ENCODE assay signal across 1 cellular context in the genomic region with DNA sequence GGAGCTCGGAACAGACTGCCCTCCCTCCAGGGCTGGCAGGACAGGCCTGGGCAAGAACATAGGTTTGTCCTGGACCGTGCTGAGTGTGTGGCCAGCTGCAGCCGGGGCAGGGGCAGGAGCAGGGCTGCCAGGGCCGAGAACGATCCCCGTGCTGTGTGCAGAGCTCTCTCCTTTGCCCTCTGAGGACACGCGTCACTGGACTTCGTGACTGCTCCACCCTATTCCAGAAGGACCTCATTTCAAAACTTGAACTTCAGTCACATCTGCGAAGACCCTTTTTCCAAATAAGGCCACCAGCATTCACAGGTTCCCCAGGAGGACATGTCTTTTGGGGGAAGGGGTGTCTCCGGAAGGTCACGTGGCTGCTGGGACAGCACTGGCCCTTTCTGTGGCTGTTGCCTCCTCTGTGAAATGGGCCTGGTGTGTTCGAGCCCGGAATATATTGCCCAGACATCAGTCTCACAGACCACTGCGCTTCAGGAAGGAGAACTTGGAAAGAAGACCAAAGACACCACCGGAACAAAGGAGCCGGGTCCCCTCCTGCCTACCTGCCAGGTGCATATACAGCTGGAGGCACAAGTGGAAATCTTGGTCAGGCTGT.
A peak's percentile ranks its signal among the peaks of the same experiment; 100 is the strongest.
TF ChIP-seq lines count a peak whose summit lies in the region.

No MANE protein-coding gene starts in this region.

TF ChIP-seq in HepG2, 621 proteins besides CTCF, POLR2A, EP300 and RAD21 (continued from another document and continues in another):
- TF ChIP-seq, protein P1, sequence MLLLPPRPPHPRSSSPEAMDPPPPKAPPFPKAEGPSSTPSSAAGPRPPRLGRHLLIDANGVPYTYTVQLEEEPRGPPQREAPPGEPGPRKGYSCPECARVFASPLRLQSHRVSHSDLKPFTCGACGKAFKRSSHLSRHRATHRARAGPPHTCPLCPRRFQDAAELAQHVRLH (CRISPR knock-in tag; IDR thresholded peaks at IDR 0.05; ENCODE audit: borderline replicate concordance, low read depth), result no peak
- no peak for TF ChIP-seq NCOA2 (CRISPR knock-in tag; IDR thresholded peaks at IDR 0.05)
- TF ChIP-seq ZNF782 (CRISPR knock-in tag; IDR thresholded peaks at IDR 0.05; ENCODE audit: borderline replicate concordance), result no peak
- TF ChIP-seq, protein P2, sequence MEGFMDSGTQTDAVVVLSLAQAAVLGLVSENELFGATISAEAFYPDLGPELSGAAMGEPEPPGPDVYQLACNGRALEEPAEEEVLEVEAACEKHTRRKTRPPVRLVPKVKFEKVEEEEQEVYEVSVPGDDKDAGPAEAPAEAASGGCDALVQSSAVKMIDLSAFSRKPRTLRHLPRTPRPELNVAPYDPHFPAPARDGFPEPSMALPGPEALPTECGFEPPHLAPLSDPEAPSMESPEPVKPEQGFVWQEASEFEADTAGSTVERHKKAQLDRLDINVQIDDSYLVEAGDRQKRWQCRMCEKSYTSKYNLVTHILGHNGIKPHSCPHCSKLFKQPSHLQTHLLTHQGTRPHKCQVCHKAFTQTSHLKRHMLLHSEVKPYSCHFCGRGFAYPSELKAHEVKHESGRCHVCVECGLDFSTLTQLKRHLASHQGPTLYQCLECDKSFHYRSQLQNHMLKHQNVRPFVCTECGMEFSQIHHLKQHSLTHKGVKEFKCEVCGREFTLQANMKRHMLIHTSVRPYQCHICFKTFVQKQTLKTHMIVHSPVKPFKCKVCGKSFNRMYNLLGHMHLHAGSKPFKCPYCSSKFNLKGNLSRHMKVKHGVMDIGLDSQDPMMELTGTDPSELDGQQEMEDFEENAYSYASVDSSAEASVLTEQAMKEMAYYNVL (CRISPR knock-in tag; IDR thresholded peaks at IDR 0.05; ENCODE audit: borderline replicate concordance), result no peak
- no peak for TF ChIP-seq ZNF878 (CRISPR knock-in tag; IDR thresholded peaks at IDR 0.05)
- TF ChIP-seq HNF4A (CRISPR knock-in tag; IDR thresholded peaks at IDR 0.05), result 0 out of 2 replicates have a peak, but pooled peaks have one; percentile 24
- no peak for TF ChIP-seq PTBP1 (IDR thresholded peaks at IDR 0.05; ENCODE audit: low read depth, low read length, poor library complexity, severe bottlenecking)
- TF ChIP-seq, protein P3, sequence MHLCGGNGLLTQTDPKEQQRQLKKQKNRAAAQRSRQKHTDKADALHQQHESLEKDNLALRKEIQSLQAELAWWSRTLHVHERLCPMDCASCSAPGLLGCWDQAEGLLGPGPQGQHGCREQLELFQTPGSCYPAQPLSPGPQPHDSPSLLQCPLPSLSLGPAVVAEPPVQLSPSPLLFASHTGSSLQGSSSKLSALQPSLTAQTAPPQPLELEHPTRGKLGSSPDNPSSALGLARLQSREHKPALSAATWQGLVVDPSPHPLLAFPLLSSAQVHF (CRISPR knock-in tag; IDR thresholded peaks at IDR 0.05), result no peak
- no peak for TF ChIP-seq ZFY (CRISPR knock-in tag; IDR thresholded peaks at IDR 0.05)
- no peak for TF ChIP-seq AKAP8 (CRISPR knock-in tag; IDR thresholded peaks at IDR 0.05)
- no peak; the same call in 1 of the 2 replicates for TF ChIP-seq ZNF629 (CRISPR knock-in tag; conservative IDR thresholded peaks at IDR 0.05)
- TF ChIP-seq ISL2 (CRISPR knock-in tag; IDR thresholded peaks at IDR 0.05), result no peak
- TF ChIP-seq MYC (CRISPR knock-in tag; IDR thresholded peaks at IDR 0.05; ENCODE audit: borderline replicate concordance), result no peak
- TF ChIP-seq SP2 (CRISPR knock-in tag; IDR thresholded peaks at IDR 0.05), result no peak
- TF ChIP-seq POLR2G (IDR thresholded peaks at IDR 0.05; ENCODE audit: low read depth, low read length), result peak; percentile 7; the same call in 1 of the 2 replicates
- TF ChIP-seq FOXP1 (IDR thresholded peaks at IDR 0.05), result no peak
- no peak for TF ChIP-seq FOXP1 (CRISPR knock-in tag; IDR thresholded peaks at IDR 0.05)
- TF ChIP-seq RFX5 (IDR thresholded peaks at IDR 0.05; ENCODE audit: low read depth, low read length), result no peak
- TF ChIP-seq DNMT1 (CRISPR knock-in tag; IDR thresholded peaks at IDR 0.05), result no peak
- TF ChIP-seq, protein P4, sequence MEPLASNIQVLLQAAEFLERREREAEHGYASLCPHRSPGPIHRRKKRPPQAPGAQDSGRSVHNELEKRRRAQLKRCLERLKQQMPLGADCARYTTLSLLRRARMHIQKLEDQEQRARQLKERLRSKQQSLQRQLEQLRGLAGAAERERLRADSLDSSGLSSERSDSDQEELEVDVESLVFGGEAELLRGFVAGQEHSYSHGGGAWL (CRISPR knock-in tag; IDR thresholded peaks at IDR 0.05), result no peak
- no peak for TF ChIP-seq MXI1 (IDR thresholded peaks at IDR 0.05; ENCODE audit: borderline replicate concordance, low read depth, low read length)
- TF ChIP-seq NRL (CRISPR knock-in tag; IDR thresholded peaks at IDR 0.05; ENCODE audit: borderline replicate concordance), result peak; percentile 43; the same call in 1 of the 2 replicates
- TF ChIP-seq, protein P5, sequence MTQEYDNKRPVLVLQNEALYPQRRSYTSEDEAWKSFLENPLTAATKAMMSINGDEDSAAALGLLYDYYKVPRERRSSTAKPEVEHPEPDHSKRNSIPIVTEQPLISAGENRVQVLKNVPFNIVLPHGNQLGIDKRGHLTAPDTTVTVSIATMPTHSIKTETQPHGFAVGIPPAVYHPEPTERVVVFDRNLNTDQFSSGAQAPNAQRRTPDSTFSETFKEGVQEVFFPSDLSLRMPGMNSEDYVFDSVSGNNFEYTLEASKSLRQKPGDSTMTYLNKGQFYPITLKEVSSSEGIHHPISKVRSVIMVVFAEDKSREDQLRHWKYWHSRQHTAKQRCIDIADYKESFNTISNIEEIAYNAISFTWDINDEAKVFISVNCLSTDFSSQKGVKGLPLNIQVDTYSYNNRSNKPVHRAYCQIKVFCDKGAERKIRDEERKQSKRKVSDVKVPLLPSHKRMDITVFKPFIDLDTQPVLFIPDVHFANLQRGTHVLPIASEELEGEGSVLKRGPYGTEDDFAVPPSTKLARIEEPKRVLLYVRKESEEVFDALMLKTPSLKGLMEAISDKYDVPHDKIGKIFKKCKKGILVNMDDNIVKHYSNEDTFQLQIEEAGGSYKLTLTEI (CRISPR knock-in tag; conservative IDR thresholded peaks at IDR 0.05), result no peak
- TF ChIP-seq POLR2AphosphoS2 (IDR thresholded peaks at IDR 0.05; ENCODE audit: low read depth, low read length), result 0 out of 2 replicates have a peak, but pooled peaks have one; percentile 28
- TF ChIP-seq, protein P6, sequence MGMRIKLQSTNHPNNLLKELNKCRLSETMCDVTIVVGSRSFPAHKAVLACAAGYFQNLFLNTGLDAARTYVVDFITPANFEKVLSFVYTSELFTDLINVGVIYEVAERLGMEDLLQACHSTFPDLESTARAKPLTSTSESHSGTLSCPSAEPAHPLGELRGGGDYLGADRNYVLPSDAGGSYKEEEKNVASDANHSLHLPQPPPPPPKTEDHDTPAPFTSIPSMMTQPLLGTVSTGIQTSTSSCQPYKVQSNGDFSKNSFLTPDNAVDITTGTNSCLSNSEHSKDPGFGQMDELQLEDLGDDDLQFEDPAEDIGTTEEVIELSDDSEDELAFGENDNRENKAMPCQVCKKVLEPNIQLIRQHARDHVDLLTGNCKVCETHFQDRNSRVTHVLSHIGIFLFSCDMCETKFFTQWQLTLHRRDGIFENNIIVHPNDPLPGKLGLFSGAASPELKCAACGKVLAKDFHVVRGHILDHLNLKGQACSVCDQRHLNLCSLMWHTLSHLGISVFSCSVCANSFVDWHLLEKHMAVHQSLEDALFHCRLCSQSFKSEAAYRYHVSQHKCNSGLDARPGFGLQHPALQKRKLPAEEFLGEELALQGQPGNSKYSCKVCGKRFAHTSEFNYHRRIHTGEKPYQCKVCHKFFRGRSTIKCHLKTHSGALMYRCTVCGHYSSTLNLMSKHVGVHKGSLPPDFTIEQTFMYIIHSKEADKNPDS (CRISPR knock-in tag; IDR thresholded peaks at IDR 0.05), result no peak
- no peak for TF ChIP-seq REXO4 (CRISPR knock-in tag; IDR thresholded peaks at IDR 0.05; ENCODE audit: borderline replicate concordance)
- no peak for TF ChIP-seq ASH2L (IDR thresholded peaks at IDR 0.05; ENCODE audit: insufficient read length, low read depth, low read length)
- TF ChIP-seq, protein P7, sequence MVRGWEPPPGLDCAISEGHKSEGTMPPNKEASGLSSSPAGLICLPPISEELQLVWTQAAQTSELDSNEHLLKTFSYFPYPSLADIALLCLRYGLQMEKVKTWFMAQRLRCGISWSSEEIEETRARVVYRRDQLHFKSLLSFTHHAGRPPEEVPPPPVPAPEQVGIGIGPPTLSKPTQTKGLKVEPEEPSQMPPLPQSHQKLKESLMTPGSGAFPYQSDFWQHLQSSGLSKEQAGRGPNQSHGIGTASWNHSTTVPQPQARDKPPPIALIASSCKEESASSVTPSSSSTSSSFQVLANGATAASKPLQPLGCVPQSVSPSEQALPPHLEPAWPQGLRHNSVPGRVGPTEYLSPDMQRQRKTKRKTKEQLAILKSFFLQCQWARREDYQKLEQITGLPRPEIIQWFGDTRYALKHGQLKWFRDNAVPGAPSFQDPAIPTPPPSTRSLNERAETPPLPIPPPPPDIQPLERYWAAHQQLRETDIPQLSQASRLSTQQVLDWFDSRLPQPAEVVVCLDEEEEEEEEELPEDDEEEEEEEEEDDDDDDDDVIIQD (CRISPR knock-in tag; IDR thresholded peaks at IDR 0.05; ENCODE audit: low read depth), result no peak
- no peak for TF ChIP-seq ZNF350 (CRISPR knock-in tag; IDR thresholded peaks at IDR 0.05; ENCODE audit: borderline replicate concordance, low read depth)
- TF ChIP-seq ZSCAN30 (CRISPR knock-in tag; IDR thresholded peaks at IDR 0.05), result no peak
- TF ChIP-seq, protein P8, sequence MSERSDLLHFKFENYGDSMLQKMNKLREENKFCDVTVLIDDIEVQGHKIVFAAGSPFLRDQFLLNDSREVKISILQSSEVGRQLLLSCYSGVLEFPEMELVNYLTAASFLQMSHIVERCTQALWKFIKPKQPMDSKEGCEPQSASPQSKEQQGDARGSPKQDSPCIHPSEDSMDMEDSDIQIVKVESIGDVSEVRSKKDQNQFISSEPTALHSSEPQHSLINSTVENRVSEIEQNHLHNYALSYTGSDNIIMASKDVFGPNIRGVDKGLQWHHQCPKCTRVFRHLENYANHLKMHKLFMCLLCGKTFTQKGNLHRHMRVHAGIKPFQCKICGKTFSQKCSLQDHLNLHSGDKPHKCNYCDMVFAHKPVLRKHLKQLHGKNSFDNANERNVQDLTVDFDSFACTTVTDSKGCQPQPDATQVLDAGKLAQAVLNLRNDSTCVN (CRISPR knock-in tag; IDR thresholded peaks at IDR 0.05; ENCODE audit: borderline replicate concordance), result no peak
- 0 out of 2 replicates have a peak, but pooled peaks have one; percentile 58 for TF ChIP-seq GPN1 (CRISPR knock-in tag; IDR thresholded peaks at IDR 0.05; ENCODE audit: borderline replicate concordance)
- TF ChIP-seq RAD51 (IDR thresholded peaks at IDR 0.05; ENCODE audit: borderline replicate concordance), result no peak
- no peak for TF ChIP-seq ZBTB1 (CRISPR knock-in tag; IDR thresholded peaks at IDR 0.05; ENCODE audit: borderline replicate concordance)
- TF ChIP-seq, protein P9, sequence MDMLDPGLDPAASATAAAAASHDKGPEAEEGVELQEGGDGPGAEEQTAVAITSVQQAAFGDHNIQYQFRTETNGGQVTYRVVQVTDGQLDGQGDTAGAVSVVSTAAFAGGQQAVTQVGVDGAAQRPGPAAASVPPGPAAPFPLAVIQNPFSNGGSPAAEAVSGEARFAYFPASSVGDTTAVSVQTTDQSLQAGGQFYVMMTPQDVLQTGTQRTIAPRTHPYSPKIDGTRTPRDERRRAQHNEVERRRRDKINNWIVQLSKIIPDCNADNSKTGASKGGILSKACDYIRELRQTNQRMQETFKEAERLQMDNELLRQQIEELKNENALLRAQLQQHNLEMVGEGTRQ (IDR thresholded peaks at IDR 0.05; ENCODE audit: low read depth, low read length), result no peak
- TF ChIP-seq, protein P9 (CRISPR knock-in tag; IDR thresholded peaks at IDR 0.05; ENCODE audit: borderline replicate concordance), result no peak
- TF ChIP-seq, protein P10, sequence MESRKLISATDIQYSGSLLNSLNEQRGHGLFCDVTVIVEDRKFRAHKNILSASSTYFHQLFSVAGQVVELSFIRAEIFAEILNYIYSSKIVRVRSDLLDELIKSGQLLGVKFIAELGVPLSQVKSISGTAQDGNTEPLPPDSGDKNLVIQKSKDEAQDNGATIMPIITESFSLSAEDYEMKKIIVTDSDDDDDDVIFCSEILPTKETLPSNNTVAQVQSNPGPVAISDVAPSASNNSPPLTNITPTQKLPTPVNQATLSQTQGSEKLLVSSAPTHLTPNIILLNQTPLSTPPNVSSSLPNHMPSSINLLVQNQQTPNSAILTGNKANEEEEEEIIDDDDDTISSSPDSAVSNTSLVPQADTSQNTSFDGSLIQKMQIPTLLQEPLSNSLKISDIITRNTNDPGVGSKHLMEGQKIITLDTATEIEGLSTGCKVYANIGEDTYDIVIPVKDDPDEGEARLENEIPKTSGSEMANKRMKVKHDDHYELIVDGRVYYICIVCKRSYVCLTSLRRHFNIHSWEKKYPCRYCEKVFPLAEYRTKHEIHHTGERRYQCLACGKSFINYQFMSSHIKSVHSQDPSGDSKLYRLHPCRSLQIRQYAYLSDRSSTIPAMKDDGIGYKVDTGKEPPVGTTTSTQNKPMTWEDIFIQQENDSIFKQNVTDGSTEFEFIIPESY (CRISPR knock-in tag; IDR thresholded peaks at IDR 0.05), result no peak
- TF ChIP-seq, protein P11, sequence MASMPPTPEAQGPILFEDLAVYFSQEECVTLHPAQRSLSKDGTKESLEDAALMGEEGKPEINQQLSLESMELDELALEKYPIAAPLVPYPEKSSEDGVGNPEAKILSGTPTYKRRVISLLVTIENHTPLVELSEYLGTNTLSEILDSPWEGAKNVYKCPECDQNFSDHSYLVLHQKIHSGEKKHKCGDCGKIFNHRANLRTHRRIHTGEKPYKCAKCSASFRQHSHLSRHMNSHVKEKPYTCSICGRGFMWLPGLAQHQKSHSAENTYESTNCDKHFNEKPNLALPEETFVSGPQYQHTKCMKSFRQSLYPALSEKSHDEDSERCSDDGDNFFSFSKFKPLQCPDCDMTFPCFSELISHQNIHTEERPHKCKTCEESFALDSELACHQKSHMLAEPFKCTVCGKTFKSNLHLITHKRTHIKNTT (CRISPR knock-in tag; IDR thresholded peaks at IDR 0.05), result no peak
- TF ChIP-seq, protein P12, sequence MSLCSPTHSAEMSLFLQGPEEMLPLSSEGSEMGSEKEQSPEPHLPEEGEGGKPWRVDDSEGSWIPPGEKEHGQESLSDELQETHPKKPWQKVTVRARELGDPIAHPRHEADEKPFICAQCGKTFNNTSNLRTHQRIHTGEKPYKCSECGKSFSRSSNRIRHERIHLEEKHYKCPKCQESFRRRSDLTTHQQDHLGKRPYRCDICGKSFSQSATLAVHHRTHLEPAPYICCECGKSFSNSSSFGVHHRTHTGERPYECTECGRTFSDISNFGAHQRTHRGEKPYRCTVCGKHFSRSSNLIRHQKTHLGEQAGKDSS (CRISPR knock-in tag; IDR thresholded peaks at IDR 0.05; ENCODE audit: borderline replicate concordance, low read depth), result no peak
